In genomic region chrX:12986164-12986779, GRCh38 we compare ENCODE assay signal across 1 cellular context.
TF ChIP-seq lines count a peak whose summit lies in the region.

No MANE protein-coding gene starts in this region.

TF ChIP-seq in GM12878, 131 proteins besides CTCF, POLR2A, EP300 and RAD21 (continued from another document):
- TF ChIP-seq ZNF687 (IDR thresholded peaks at IDR 0.05) (peak; percentile 61), ETV6 (conservative IDR thresholded peaks at IDR 0.05 in 1 of 2, IDR thresholded peaks at IDR 0.05 in 1 of 2; ENCODE audit: borderline replicate concordance in 1 of 2, low read depth in 1 of 2) (peak in 1 of 2 experiments; percentile 35; a peak in 1 of 4 replicates), NFYA (IDR thresholded peaks at IDR 0.05; ENCODE audit: borderline replicate concordance, low read depth, low read length) (no peak), NBN (IDR thresholded peaks at IDR 0.05) (peak; percentile 75; the same call in 1 of the 2 replicates), MXI1 (IDR thresholded peaks at IDR 0.05; ENCODE audit: low read depth, low read length) (no peak), RUNX3 (IDR thresholded peaks at IDR 0.05; ENCODE audit: low read length) (peak; percentile 74), E4F1 (IDR thresholded peaks at IDR 0.05; ENCODE audit: borderline replicate concordance, partially characterized antibody) (no peak), ATF3 (IDR thresholded peaks at IDR 0.05; ENCODE audit: borderline replicate concordance, extremely low read depth, low read depth, low read length) (no peak), MLLT1 (IDR thresholded peaks at IDR 0.05) (peak; percentile 16; the same call in 1 of the 2 replicates), RELB (IDR thresholded peaks at IDR 0.05; ENCODE audit: low read depth) (no peak), JUND (IDR thresholded peaks at IDR 0.05; ENCODE audit: low read depth, low read length) (no peak), JUNB (IDR thresholded peaks at IDR 0.05) (peak; percentile 42; the same call in 1 of the 2 replicates), RB1 (IDR thresholded peaks at IDR 0.05; ENCODE audit: borderline replicate concordance) (0 out of 2 replicates have a peak, but pooled peaks have one; percentile 13), CBFB (IDR thresholded peaks at IDR 0.05; ENCODE audit: low read depth) (0 out of 2 replicates have a peak, but pooled peaks have one; percentile 31), IKZF2 (IDR thresholded peaks at IDR 0.05) (peak in 1 of 2 experiments; percentile 8; a peak in 1 of 4 replicates)
TF ChIP-seq in GM12878: peak in this region for 10.
